In the genomic region with DNA sequence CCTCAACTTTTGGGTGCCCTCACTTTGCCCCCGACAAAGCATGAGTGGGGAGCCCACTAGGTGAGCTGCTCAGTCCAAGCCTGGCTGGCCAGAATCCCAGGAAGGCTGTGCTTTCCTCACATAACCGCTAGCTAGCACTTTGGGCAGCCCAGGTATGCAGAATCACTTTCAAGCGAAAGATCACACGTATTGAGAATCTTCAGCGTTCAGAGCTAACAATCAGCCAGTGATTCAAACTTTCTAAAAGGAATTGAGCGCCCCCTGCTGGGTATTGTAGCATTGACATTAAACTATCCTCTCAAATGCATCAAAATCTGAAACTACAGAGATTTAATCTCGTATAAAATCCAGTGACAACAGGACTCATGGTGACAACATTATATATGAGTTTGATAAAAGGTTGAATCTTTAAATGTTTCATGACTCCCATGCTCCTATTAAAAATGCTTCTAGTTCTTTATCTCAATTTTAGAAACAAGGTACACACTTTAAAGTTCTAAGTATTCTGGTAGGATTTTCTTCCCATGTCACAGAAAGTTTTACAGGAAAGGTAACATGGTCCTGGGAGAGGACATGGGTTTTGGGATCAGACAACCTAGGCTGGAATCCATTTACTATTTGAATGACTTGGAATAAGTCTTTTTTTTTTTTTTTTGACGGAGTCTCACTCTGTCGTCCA, we compare ENCODE assay signal across 8 cellular contexts. TPM values are rescaled to one million over a fixed set of nuclear protein-coding genes. Genes with fewer than 3 reads are reported as not detected.
A peak's percentile ranks its signal among the peaks of the same experiment; 100 is the strongest.
DNase-seq lines count a peak whose midpoint lies in the region; ATAC-seq and TF ChIP-seq lines count a peak whose summit lies in the region.

No MANE protein-coding gene starts in this region.

- no peak overlapping the region for H2AFZ ChIP-seq in neural progenitor cell (replicated peaks)

- 0 out of 2 replicates have a peak overlapping the region, but pooled peaks have one; percentile 30 for H3K27ac ChIP-seq in HUES64 (ENCODE audit: low read depth, low read length)
- H3K27ac ChIP-seq in neural progenitor cell = no peak overlapping the region

- H3K36me3 Mint-ChIP-seq in activated T-cell treated with anti-CD3 and anti-CD28 coated beads, Interleukin-2, amount 50 U/mL, for 4 hours (ENCODE audit: insufficient read depth) = peaks cover 13% of the 10 kb centered on the region
- H3K36me3 Mint-ChIP-seq in neural progenitor cell = peaks cover 5% of the 10 kb centered on the region

- no peak overlapping the region for H3K9ac ChIP-seq in HUES64 (ENCODE audit: low read depth, low read length)
- no peak overlapping the region for H3K9ac ChIP-seq in neural progenitor cell

- TF ChIP-seq CTCF in fibroblast of mammary gland (conservative IDR thresholded peaks at IDR 0.05; ENCODE audit: control insufficient read depth, insufficient read depth, low read depth, low read length) = peak; percentile 70
- peak; percentile 95 for TF ChIP-seq CTCF in neural progenitor cell (IDR thresholded peaks at IDR 0.05)

- no peaks in the 10 kb centered on the region for H4K20me1 ChIP-seq in neural progenitor cell (ENCODE audit: low read depth)

- no peak overlapping the region for H3K4me3 Mint-ChIP-seq in activated T-cell treated with anti-CD3 and anti-CD28 coated beads, Interleukin-2, amount 50 U/mL, for 4 hours
- H3K4me3 Mint-ChIP-seq in neural progenitor cell = no peak overlapping the region

- H3K27ac Mint-ChIP-seq in neural progenitor cell = no peak overlapping the region

- no peaks in the 10 kb centered on the region for H3K79me2 ChIP-seq in neural progenitor cell (ENCODE audit: low read depth)

- ATAC-seq in activated T-cell treated with anti-CD3 and anti-CD28 coated beads, Interleukin-2, amount 50 U/mL, for 4 hours = peak; percentile 65 to 79

- H3K36me3 ChIP-seq in HUES64 (ENCODE audit: insufficient read depth, low read length) (peaks cover 33% of the 10 kb centered on the region), neural progenitor cell (peaks cover 13% of the 10 kb centered on the region)

- H3K27me3 ChIP-seq in HUES64 (ENCODE audit: insufficient read depth, low read length) = no peaks in the 10 kb centered on the region
- H3K27me3 ChIP-seq in neural progenitor cell = no peaks in the 10 kb centered on the region

- 37% methylated on average over 8 of the region's 9 CpGs for WGBS in HUES64

- H3K4me1 Mint-ChIP-seq in activated T-cell treated with anti-CD3 and anti-CD28 coated beads, Interleukin-2, amount 50 U/mL, for 4 hours (ENCODE audit: low read depth) = no peaks in the 10 kb centered on the region
- no peaks in the 10 kb centered on the region for H3K4me1 Mint-ChIP-seq in neural progenitor cell

- H3K9me3 ChIP-seq in HUES64 (ENCODE audit: insufficient read depth, low read depth, low read length) (no peaks in the 10 kb centered on the region), neural progenitor cell (ENCODE audit: low read depth) (no peaks in the 10 kb centered on the region)

- H3F3A ChIP-seq in neural progenitor cell (ENCODE audit: low read depth) = no peaks in the 10 kb centered on the region

- no peaks in the 10 kb centered on the region for H3K9me3 Mint-ChIP-seq in activated T-cell treated with anti-CD3 and anti-CD28 coated beads, Interleukin-2, amount 50 U/mL, for 4 hours
- no peaks in the 10 kb centered on the region for H3K9me3 Mint-ChIP-seq in neural progenitor cell

- DNase-seq in GM04504 (ENCODE audit: low read depth) = peak; percentile 73
- peak; percentile 21 for DNase-seq in OCI-M2 (lab: John Stamatoyannopoulos, UW; ENCODE audit: unreplicated experiment)
- DNase-seq in activated T-cell treated with anti-CD3 and anti-CD28 coated beads, Interleukin-2, amount 50 U/mL, for 4 hours = peak; percentile 78
- peak; percentile 81 for DNase-seq in fibroblast of mammary gland (ENCODE audit: low read depth)
- DNase-seq in neural progenitor cell (ENCODE audit: low spot score) = peak; percentile 92
- DNase-seq in superior temporal gyrus (ENCODE audit: extremely low spot score) = peak; percentile 99
- DNase-seq in HuH-7.5 (ENCODE audit: low spot score) = no peak

- H3K4me2 ChIP-seq in neural progenitor cell = no peak overlapping the region

- H3K4me1 ChIP-seq in HUES64 (ENCODE audit: insufficient read depth, low read length) (peaks cover 3% of the 10 kb centered on the region), neural progenitor cell (peaks cover 3% of the 10 kb centered on the region)

- H3K27me3 Mint-ChIP-seq in activated T-cell treated with anti-CD3 and anti-CD28 coated beads, Interleukin-2, amount 50 U/mL, for 4 hours (ENCODE audit: low read depth) = no peaks in the 10 kb centered on the region
- no peaks in the 10 kb centered on the region for H3K27me3 Mint-ChIP-seq in neural progenitor cell (ENCODE audit: insufficient read depth, low read depth)

- H3K4me3 ChIP-seq in HUES64 (ENCODE audit: low read length) (no peak overlapping the region), fibroblast of mammary gland (ENCODE audit: control insufficient read depth, low read depth, low read length) (no peak overlapping the region), neural progenitor cell (no peak overlapping the region)

RNA-seq across cellular contexts. Expression of a gene that starts 11.8 kb away (rescaled TPM):
- polyA plus RNA-seq in HUES64 (2013, experiment 1 of 2) = 47.5 TPM
- polyA plus RNA-seq in HUES64 (2013, experiment 2 of 2) = 56.9 TPM
- 10 to 100 TPM; 44.1 to 47.6 (median 47.1) TPM for total RNA-seq in activated T-cell treated with anti-CD3 and anti-CD28 coated beads, Interleukin-2, amount 50 U/mL, for 4 hours
- total RNA-seq in neural progenitor cell (ENCODE audit: low replicate concordance) = 60.3 and 100 TPM in 2 replicates

RNA-seq across cellular contexts. Expression of a gene that starts 11.8 kb away (rescaled TPM):
- polyA plus RNA-seq in HUES64 (2013, experiment 1 of 2) = 15.6 TPM
- 23.0 TPM for polyA plus RNA-seq in HUES64 (2013, experiment 2 of 2)
- 10 to 100 TPM; 15.6 to 18.3 (median 17.6) TPM for total RNA-seq in activated T-cell treated with anti-CD3 and anti-CD28 coated beads, Interleukin-2, amount 50 U/mL, for 4 hours
- 25.7 and 36.2 TPM in 2 replicates for total RNA-seq in neural progenitor cell (ENCODE audit: low replicate concordance)
